Comparison of ENCODE assay signal across 8 cellular contexts in the genomic region with DNA sequence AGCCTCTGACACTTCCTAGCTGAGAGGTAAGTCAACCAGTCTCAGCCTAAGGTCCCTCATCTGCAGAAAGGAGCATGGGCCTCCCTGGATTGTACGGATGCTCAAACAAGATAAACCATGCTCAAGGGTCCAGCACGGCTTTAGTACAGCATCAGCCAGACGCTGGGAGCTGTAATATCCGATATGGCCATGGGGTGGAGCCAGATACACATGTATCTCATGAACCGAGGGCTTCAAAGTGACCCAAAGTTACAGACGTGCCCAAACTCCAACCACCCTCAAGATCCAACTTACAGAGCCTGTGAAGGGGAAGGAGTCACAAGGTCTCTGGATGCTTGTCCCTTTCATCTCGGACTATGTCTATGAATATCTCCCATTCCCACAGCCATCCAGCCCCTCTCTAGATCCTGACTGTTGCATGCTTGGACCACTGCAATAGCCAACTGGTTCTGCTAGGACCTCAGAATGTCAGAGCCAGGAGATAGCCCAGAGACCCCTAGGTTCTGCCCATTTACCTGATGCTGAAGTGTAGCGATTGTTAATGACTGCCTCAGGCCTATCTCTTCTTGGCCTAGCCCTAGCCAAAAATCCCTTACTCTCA.
DNase-seq lines count a peak whose midpoint lies in the region; ATAC-seq and TF ChIP-seq lines count a peak whose summit lies in the region.

No MANE protein-coding gene starts in this region.

- no peaks in the 10 kb centered on the region for H3K9me3 Mint-ChIP-seq in T-cell

- H3K9me3 ChIP-seq in Loucy (ENCODE audit: insufficient read depth, low read depth, low read length): no peaks in the 10 kb centered on the region
- no peaks in the 10 kb centered on the region for H3K9me3 ChIP-seq in adipocyte (ENCODE audit: control insufficient read depth, low read length)
- H3K9me3 ChIP-seq in heart right ventricle: no peaks in the 10 kb centered on the region

- H3K27me3 ChIP-seq in Loucy (ENCODE audit: insufficient read depth, low read length, poor library complexity, severe bottlenecking) (no peaks in the 10 kb centered on the region), adipocyte (replicated peaks; ENCODE audit: control insufficient read depth, insufficient read depth, low read length) (no peaks in the 10 kb centered on the region), heart right ventricle (no peaks in the 10 kb centered on the region)

- DNase-seq in CD1c-positive myeloid dendritic cell (ENCODE audit: extremely low spot score) (peak; percentile 78), T-cell (peak; percentile 27 to 82 (median 72)), adipocyte (ENCODE audit: low read depth) (peak; percentile 90), heart right ventricle (peak; percentile 74 to 84), renal cortical epithelial cell (ENCODE audit: low read depth) (peak; percentile 56)

- H3K4me3 Mint-ChIP-seq in T-cell: no peak overlapping the region

- no peaks in the 10 kb centered on the region for H3K79me2 ChIP-seq in Loucy (ENCODE audit: insufficient read depth, low read length)

- H3K4me1 ChIP-seq in Loucy (ENCODE audit: insufficient read depth, low read length, poor library complexity, severe bottlenecking): no peaks in the 10 kb centered on the region
- H3K4me1 ChIP-seq in adipocyte (ENCODE audit: control insufficient read depth, insufficient read depth, low read length): peaks cover 8% of the 10 kb centered on the region
- H3K4me1 ChIP-seq in heart right ventricle: peaks cover 0 to 25% (median 9%) of the 10 kb centered on the region in 9 donors

- H3F3A ChIP-seq in Loucy (ENCODE audit: low read depth): no peaks in the 10 kb centered on the region

- H3K9ac ChIP-seq in Loucy (ENCODE audit: low read depth, low read length, poor library complexity, severe bottlenecking) (no peak overlapping the region), adipocyte (ENCODE audit: low read length) (no peak overlapping the region)

- H3K36me3 ChIP-seq in Loucy (ENCODE audit: insufficient read depth, low read length): no peaks in the 10 kb centered on the region
- no peaks in the 10 kb centered on the region for H3K36me3 ChIP-seq in adipocyte (ENCODE audit: control insufficient read depth, insufficient read depth, low read length, severe bottlenecking)
- H3K36me3 ChIP-seq in heart right ventricle: peaks cover 0 to 9% (median 0%) of the 10 kb centered on the region in 9 donors

- no peak overlapping the region for H3K27ac Mint-ChIP-seq in T-cell

- H3K9me2 ChIP-seq in Loucy (replicated peaks; ENCODE audit: low read depth, low read length): no peaks in the 10 kb centered on the region

- TF ChIP-seq CTCF in Loucy (conservative IDR thresholded peaks at IDR 0.05; ENCODE audit: low read length) (peak; percentile 98), heart right ventricle (IDR thresholded peaks at IDR 0.05) (peak; percentile 80 to 96 (median 90))

- H3K36me3 Mint-ChIP-seq in T-cell: no peaks in the 10 kb centered on the region

- intact Hi-C loops in heart right ventricle (cut with DNase I): loop anchor here in 9 of 10 donors (1.0 to 10.0 kb wide), 8 partner anchors 62 to 502 kb away; no protein-coding TSS in a partner anchor

- no peaks in the 10 kb centered on the region for H3K27me3 Mint-ChIP-seq in T-cell

- no peaks in the 10 kb centered on the region for H4K20me1 ChIP-seq in Loucy (ENCODE audit: insufficient read depth, low read length, poor library complexity, severe bottlenecking)

- POLR2A ChIA-PET in T-cell (lab: Charles Lee): interaction anchor here in 1 of 2 donors (0.6 kb wide), 1 partner anchor 561 kb away, joined by 3 read pairs; no protein-coding TSS in a partner anchor

- ATAC-seq in GM19395 (IDR thresholded peaks at IDR 0.05; ENCODE audit: unreplicated experiment) (peak; percentile 90), T-cell (replicated peaks in 1 of 4) (peak; percentile 82 to 86 (median 83)), heart right ventricle (peak; percentile 62 to 87 (median 80)), GM19324 (IDR thresholded peaks at IDR 0.05; ENCODE audit: low FRiP score, unreplicated experiment) (no peak)

- no peak overlapping the region for H3K4me2 ChIP-seq in Loucy (ENCODE audit: low read depth, low read length, poor library complexity, severe bottlenecking)

- 12 to 15% methylated on average over 8 of the region's 8 CpGs for WGBS in heart right ventricle, 2 donors

- no peak overlapping the region for H3K27ac ChIP-seq in heart right ventricle

- H2AFZ ChIP-seq in Loucy (ENCODE audit: low read length): no peak overlapping the region

- CTCF ChIA-PET in T-cell (lab: Charles Lee): interaction anchor here (0.6 to 1.9 kb wide), 20 partner anchors 12 to 561 kb away, joined by 3 to 10 read pairs (median 4); a partner anchor contains a TSS

- H3K4me1 Mint-ChIP-seq in T-cell: no peaks in the 10 kb centered on the region

- H3K4me3 ChIP-seq in Loucy (ENCODE audit: low read length, poor library complexity, severe bottlenecking) (no peak overlapping the region), adipocyte (ENCODE audit: low read length) (no peak overlapping the region), heart right ventricle (no peak overlapping the region)
